ENCODE assay signal across 2 cellular contexts in genomic region chr1:61191140-61191720, GRCh38.
TF ChIP-seq lines count a peak whose summit lies in the region.

No MANE protein-coding gene starts in this region.

TF ChIP-seq in GM23338, 12 proteins besides CTCF, POLR2A, EP300 and RAD21 (continued from another document):
- TF ChIP-seq, protein P1, sequence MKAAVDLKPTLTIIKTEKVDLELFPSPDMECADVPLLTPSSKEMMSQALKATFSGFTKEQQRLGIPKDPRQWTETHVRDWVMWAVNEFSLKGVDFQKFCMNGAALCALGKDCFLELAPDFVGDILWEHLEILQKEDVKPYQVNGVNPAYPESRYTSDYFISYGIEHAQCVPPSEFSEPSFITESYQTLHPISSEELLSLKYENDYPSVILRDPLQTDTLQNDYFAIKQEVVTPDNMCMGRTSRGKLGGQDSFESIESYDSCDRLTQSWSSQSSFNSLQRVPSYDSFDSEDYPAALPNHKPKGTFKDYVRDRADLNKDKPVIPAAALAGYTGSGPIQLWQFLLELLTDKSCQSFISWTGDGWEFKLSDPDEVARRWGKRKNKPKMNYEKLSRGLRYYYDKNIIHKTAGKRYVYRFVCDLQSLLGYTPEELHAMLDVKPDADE (IDR thresholded peaks at IDR 0.05) = no peak

TF ChIP-seq in WTC11, 78 proteins besides CTCF, POLR2A, EP300 and RAD21:
- TF ChIP-seq, protein P2, sequence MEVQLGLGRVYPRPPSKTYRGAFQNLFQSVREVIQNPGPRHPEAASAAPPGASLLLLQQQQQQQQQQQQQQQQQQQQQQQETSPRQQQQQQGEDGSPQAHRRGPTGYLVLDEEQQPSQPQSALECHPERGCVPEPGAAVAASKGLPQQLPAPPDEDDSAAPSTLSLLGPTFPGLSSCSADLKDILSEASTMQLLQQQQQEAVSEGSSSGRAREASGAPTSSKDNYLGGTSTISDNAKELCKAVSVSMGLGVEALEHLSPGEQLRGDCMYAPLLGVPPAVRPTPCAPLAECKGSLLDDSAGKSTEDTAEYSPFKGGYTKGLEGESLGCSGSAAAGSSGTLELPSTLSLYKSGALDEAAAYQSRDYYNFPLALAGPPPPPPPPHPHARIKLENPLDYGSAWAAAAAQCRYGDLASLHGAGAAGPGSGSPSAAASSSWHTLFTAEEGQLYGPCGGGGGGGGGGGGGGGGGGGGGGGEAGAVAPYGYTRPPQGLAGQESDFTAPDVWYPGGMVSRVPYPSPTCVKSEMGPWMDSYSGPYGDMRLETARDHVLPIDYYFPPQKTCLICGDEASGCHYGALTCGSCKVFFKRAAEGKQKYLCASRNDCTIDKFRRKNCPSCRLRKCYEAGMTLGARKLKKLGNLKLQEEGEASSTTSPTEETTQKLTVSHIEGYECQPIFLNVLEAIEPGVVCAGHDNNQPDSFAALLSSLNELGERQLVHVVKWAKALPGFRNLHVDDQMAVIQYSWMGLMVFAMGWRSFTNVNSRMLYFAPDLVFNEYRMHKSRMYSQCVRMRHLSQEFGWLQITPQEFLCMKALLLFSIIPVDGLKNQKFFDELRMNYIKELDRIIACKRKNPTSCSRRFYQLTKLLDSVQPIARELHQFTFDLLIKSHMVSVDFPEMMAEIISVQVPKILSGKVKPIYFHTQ (CRISPR knock-in tag; IDR thresholded peaks at IDR 0.05) = no peak
- TF ChIP-seq ZNF138 (CRISPR knock-in tag; conservative IDR thresholded peaks at IDR 0.05) (no peak), E2F4 (CRISPR knock-in tag; IDR thresholded peaks at IDR 0.05; ENCODE audit: borderline replicate concordance, low read depth) (no peak), ZNF317 (CRISPR knock-in tag; IDR thresholded peaks at IDR 0.05; ENCODE audit: borderline replicate concordance, low read depth) (no peak), FOXJ3 (CRISPR knock-in tag; IDR thresholded peaks at IDR 0.05; ENCODE audit: borderline replicate concordance) (no peak), IRF2 (CRISPR knock-in tag; IDR thresholded peaks at IDR 0.05; ENCODE audit: borderline replicate concordance, low read depth) (no peak), ETV6 (CRISPR knock-in tag; IDR thresholded peaks at IDR 0.05) (no peak), ZNF512 (CRISPR knock-in tag; IDR thresholded peaks at IDR 0.05; ENCODE audit: borderline replicate concordance) (no peak), ZBTB21 (CRISPR knock-in tag; IDR thresholded peaks at IDR 0.05; ENCODE audit: borderline replicate concordance) (no peak), NR3C1 (CRISPR knock-in tag; conservative IDR thresholded peaks at IDR 0.05; ENCODE audit: low read depth) (no peak), JUN (CRISPR knock-in tag; IDR thresholded peaks at IDR 0.05) (no peak), GTF2I (CRISPR knock-in tag; conservative IDR thresholded peaks at IDR 0.05) (no peak), SMAD3 (CRISPR knock-in tag; IDR thresholded peaks at IDR 0.05; ENCODE audit: borderline replicate concordance) (no peak)
- TF ChIP-seq, protein P3, sequence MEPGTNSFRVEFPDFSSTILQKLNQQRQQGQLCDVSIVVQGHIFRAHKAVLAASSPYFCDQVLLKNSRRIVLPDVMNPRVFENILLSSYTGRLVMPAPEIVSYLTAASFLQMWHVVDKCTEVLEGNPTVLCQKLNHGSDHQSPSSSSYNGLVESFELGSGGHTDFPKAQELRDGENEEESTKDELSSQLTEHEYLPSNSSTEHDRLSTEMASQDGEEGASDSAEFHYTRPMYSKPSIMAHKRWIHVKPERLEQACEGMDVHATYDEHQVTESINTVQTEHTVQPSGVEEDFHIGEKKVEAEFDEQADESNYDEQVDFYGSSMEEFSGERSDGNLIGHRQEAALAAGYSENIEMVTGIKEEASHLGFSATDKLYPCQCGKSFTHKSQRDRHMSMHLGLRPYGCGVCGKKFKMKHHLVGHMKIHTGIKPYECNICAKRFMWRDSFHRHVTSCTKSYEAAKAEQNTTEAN (CRISPR knock-in tag; IDR thresholded peaks at IDR 0.05) = no peak
- TF ChIP-seq, protein P4, sequence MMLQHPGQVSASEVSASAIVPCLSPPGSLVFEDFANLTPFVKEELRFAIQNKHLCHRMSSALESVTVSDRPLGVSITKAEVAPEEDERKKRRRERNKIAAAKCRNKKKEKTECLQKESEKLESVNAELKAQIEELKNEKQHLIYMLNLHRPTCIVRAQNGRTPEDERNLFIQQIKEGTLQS (CRISPR knock-in tag; conservative IDR thresholded peaks at IDR 0.05) = no peak
- TF ChIP-seq, protein P5, sequence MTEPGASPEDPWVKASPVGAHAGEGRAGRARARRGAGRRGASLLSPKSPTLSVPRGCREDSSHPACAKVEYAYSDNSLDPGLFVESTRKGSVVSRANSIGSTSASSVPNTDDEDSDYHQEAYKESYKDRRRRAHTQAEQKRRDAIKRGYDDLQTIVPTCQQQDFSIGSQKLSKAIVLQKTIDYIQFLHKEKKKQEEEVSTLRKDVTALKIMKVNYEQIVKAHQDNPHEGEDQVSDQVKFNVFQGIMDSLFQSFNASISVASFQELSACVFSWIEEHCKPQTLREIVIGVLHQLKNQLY (CRISPR knock-in tag; IDR thresholded peaks at IDR 0.05) = no peak
